Comparison of ENCODE assay signal across 26 cellular contexts in genomic region chr6:17442196-17442595, GRCh38. TPM values are rescaled to one million over a fixed set of nuclear protein-coding genes. Genes with fewer than 3 reads are reported as not detected.
"Had no signal": no experiment of that assay in that cellular context is flagged by ENCODE, and none has a peak within 500 bp of the region (broad histone marks: within the 10 kb centered on the region; RNA-seq: fewer than 3 reads in every experiment).

No MANE protein-coding gene starts in this region.

- H3K9me3 Mint-ChIP-seq: natural killer cell treated with Interleukin-12 subunit alpha and Interleukin-12 subunit beta and Interleukin-15 and Interleukin-18, amount 100 ng/mL, for 72 hours had no signal

- H3K27me3 ChIP-seq: dorsolateral prefrontal cortex, foreskin keratinocyte, hepatocyte, stomach, transverse colon had no signal

- H3K27ac Mint-ChIP-seq: natural killer cell treated with Interleukin-12 subunit alpha and Interleukin-12 subunit beta and Interleukin-15 and Interleukin-18, amount 100 ng/mL, for 72 hours had no signal

- H3K9ac ChIP-seq: parathyroid adenoma had no signal

- H3K27ac ChIP-seq: dorsolateral prefrontal cortex, foreskin keratinocyte, hepatocyte, parathyroid adenoma, prostate gland, skin epidermis, stomach, thoracic aorta, transverse colon had no signal

- H3K36me3 Mint-ChIP-seq: natural killer cell treated with Interleukin-12 subunit alpha and Interleukin-12 subunit beta and Interleukin-15 and Interleukin-18, amount 100 ng/mL, for 72 hours had no signal

- ATAC-seq: esophagus mucosa; foreskin keratinocyte; left colon; left ventricle myocardium superior; natural killer cell treated with Interleukin-12 subunit alpha and Interleukin-12 subunit beta and Interleukin-15 and Interleukin-18, amount 100 ng/mL, for 72 hours; sciatic nerve had no signal

- H3K4me3 Mint-ChIP-seq: natural killer cell treated with Interleukin-12 subunit alpha and Interleukin-12 subunit beta and Interleukin-15 and Interleukin-18, amount 100 ng/mL, for 72 hours had no signal

- H3K4me3 ChIP-seq: dorsolateral prefrontal cortex, hepatocyte, lung, prostate gland, skin epidermis, stomach, thoracic aorta, transverse colon had no signal

- H2AFZ ChIP-seq: hepatocyte, parathyroid adenoma had no signal

- DNase-seq: cortex of kidney; dorsolateral prefrontal cortex; effector CD8-positive, alpha-beta T cell; head of caudate nucleus; left colon; left ventricle myocardium superior; mesenchymal stem cell; midbrain; occipital lobe; retina; stimulated activated CD4-positive, alpha-beta T cell treated with anti-CD3 and anti-CD28 coated beads, Interleukin-2, amount 100 ng/mL, for 24 hours; stimulated activated CD4-positive, alpha-beta T cell treated with anti-CD3 and anti-CD28 coated beads, Interleukin-4, amount 100 ng/mL, for 4 hours; stimulated activated naive CD4-positive, alpha-beta T cell; stomach; substantia nigra; transverse colon had no signal

- H3K79me2 ChIP-seq: parathyroid adenoma had no signal

- H3K9me3 ChIP-seq: prostate gland, stomach, thoracic aorta, transverse colon had no signal

- H3K36me3 ChIP-seq: prostate gland, stomach, thoracic aorta, transverse colon had no signal

- H3K4me1 ChIP-seq: foreskin keratinocyte, parathyroid adenoma, prostate gland, stomach, transverse colon had no signal

- H3K4me2 ChIP-seq: hepatocyte had no signal

RNA-seq across cellular contexts. Expression of gene CAP2, which starts 48.8 kb away (rescaled TPM):
- total RNA-seq: natural killer cell treated with Interleukin-12 subunit alpha and Interleukin-12 subunit beta and Interleukin-15 and Interleukin-18, amount 100 ng/mL, for 72 hours had no signal
